In genomic region chr4:22984390-22984789, GRCh38 we compare ENCODE assay signal across 29 cellular contexts.
"Had no signal": no experiment of that assay in that cellular context is flagged by ENCODE, and none has a peak within 500 bp of the region (broad histone marks: within the 10 kb centered on the region; RNA-seq: fewer than 3 reads in every experiment).

No MANE protein-coding gene starts in this region.

- FAIRE-seq: urothelium cell line had no signal

- H3K27ac Mint-ChIP-seq: stimulated activated effector memory CD8-positive, alpha-beta T cell treated with anti-CD3 and anti-CD28 coated beads, Interleukin-12 subunit alpha, Interleukin-12 subunit beta, amount 100 ng/mL, for 72 hours; stimulated activated memory B cell treated with anti-CD40 and anti-IgM and Interleukin-4, amounts not matched to agents 10 μg/mL and 1 μg/mL and 100 μg/mL, for 72 hours; stimulated activated naive B cell treated with anti-CD40 and anti-IgM and Interleukin-4, amounts not matched to agents 10 μg/mL and 1 μg/mL and 100 μg/mL, for 72 hours; stimulated activated naive CD8-positive, alpha-beta T cell treated with anti-CD3 and anti-CD28 coated beads, Interleukin-15, amount 100 ng/mL, for 72 hours; stimulated activated naive CD8-positive, alpha-beta T cell treated with anti-CD3 and anti-CD28 coated beads, Interleukin-15, Interleukin-2, amounts not matched to agents 100 ng/mL and 50 ng/mL, for 24 hours; type B pancreatic cell had no signal

- H3K9me3 Mint-ChIP-seq: type B pancreatic cell had no signal

- H3K36me3 Mint-ChIP-seq: stimulated activated effector memory CD8-positive, alpha-beta T cell treated with anti-CD3 and anti-CD28 coated beads, Interleukin-12 subunit alpha, Interleukin-12 subunit beta, amount 100 ng/mL, for 72 hours; stimulated activated memory B cell treated with anti-CD40 and anti-IgM and Interleukin-4, amounts not matched to agents 10 μg/mL and 1 μg/mL and 100 μg/mL, for 72 hours; stimulated activated naive B cell treated with anti-CD40 and anti-IgM and Interleukin-4, amounts not matched to agents 10 μg/mL and 1 μg/mL and 100 μg/mL, for 72 hours; type B pancreatic cell had no signal

- H3K36me3 ChIP-seq: stomach, suprapubic skin, thoracic aorta, thyroid gland, tibial artery, tibial nerve, transverse colon, upper lobe of left lung, upper lobe of right lung, uterus, vagina had no signal

- ATAC-seq: stimulated activated effector memory CD8-positive, alpha-beta T cell treated with anti-CD3 and anti-CD28 coated beads, Interleukin-12 subunit alpha, Interleukin-12 subunit beta, amount 100 ng/mL, for 72 hours; stimulated activated memory B cell treated with anti-CD40 and anti-IgM and Interleukin-4, amounts not matched to agents 10 μg/mL and 1 μg/mL and 100 μg/mL, for 72 hours; stimulated activated naive B cell treated with anti-CD40 and anti-IgM and Interleukin-4, amounts not matched to agents 10 μg/mL and 1 μg/mL and 100 μg/mL, for 72 hours; stimulated activated naive CD8-positive, alpha-beta T cell treated with anti-CD3 and anti-CD28 coated beads, Interleukin-15, amount 100 ng/mL, for 72 hours; stimulated activated naive CD8-positive, alpha-beta T cell treated with anti-CD3 and anti-CD28 coated beads, Interleukin-15, Interleukin-2, amounts not matched to agents 100 U/mL and 50 U/mL, for 24 hours; upper lobe of right lung had no signal

- H3K4me3 Mint-ChIP-seq: stimulated activated effector memory CD8-positive, alpha-beta T cell treated with anti-CD3 and anti-CD28 coated beads, Interleukin-12 subunit alpha, Interleukin-12 subunit beta, amount 100 ng/mL, for 72 hours; stimulated activated memory B cell treated with anti-CD40 and anti-IgM and Interleukin-4, amounts not matched to agents 10 μg/mL and 1 μg/mL and 100 μg/mL, for 72 hours; stimulated activated naive B cell treated with anti-CD40 and anti-IgM and Interleukin-4, amounts not matched to agents 10 μg/mL and 1 μg/mL and 100 μg/mL, for 72 hours; stimulated activated naive CD8-positive, alpha-beta T cell treated with anti-CD3 and anti-CD28 coated beads, Interleukin-15, amount 100 ng/mL, for 72 hours; stimulated activated naive CD8-positive, alpha-beta T cell treated with anti-CD3 and anti-CD28 coated beads, Interleukin-15, Interleukin-2, amounts not matched to agents 100 ng/mL and 50 ng/mL, for 24 hours; type B pancreatic cell had no signal

- H3K27ac ChIP-seq: stomach, suprapubic skin, testis, thoracic aorta, thyroid gland, tibial artery, tibial nerve, transverse colon, upper lobe of left lung, upper lobe of right lung, uterus, vagina had no signal

- H3K27me3 ChIP-seq: stomach, suprapubic skin, testis, thyroid gland, tibial artery, tibial nerve, transverse colon, upper lobe of left lung, upper lobe of right lung, uterus, vagina had no signal

- H3K9me3 ChIP-seq: suprapubic skin, testis, thoracic aorta, thyroid gland, uterus, vagina had no signal

- H3K4me1 Mint-ChIP-seq: stimulated activated effector memory CD8-positive, alpha-beta T cell treated with anti-CD3 and anti-CD28 coated beads, Interleukin-12 subunit alpha, Interleukin-12 subunit beta, amount 100 ng/mL, for 72 hours; stimulated activated memory B cell treated with anti-CD40 and anti-IgM and Interleukin-4, amounts not matched to agents 10 μg/mL and 1 μg/mL and 100 μg/mL, for 72 hours; stimulated activated naive B cell treated with anti-CD40 and anti-IgM and Interleukin-4, amounts not matched to agents 10 μg/mL and 1 μg/mL and 100 μg/mL, for 72 hours; stimulated activated naive CD8-positive, alpha-beta T cell treated with anti-CD3 and anti-CD28 coated beads, Interleukin-15, amount 100 ng/mL, for 72 hours had no signal

- H3K4me1 ChIP-seq: stomach, suprapubic skin, testis, thyroid gland, tibial artery, tibial nerve, transverse colon, upper lobe of left lung, upper lobe of right lung, uterus, vagina had no signal

- H3K27me3 Mint-ChIP-seq: stimulated activated memory B cell treated with anti-CD40 and anti-IgM and Interleukin-4, amounts not matched to agents 10 μg/mL and 1 μg/mL and 100 μg/mL, for 72 hours; stimulated activated naive B cell treated with anti-CD40 and anti-IgM and Interleukin-4, amounts not matched to agents 10 μg/mL and 1 μg/mL and 100 μg/mL, for 72 hours; stimulated activated naive CD8-positive, alpha-beta T cell treated with anti-CD3 and anti-CD28 coated beads, Interleukin-15, amount 100 ng/mL, for 72 hours; stimulated activated naive CD8-positive, alpha-beta T cell treated with anti-CD3 and anti-CD28 coated beads, Interleukin-15, Interleukin-2, amounts not matched to agents 100 ng/mL and 50 ng/mL, for 24 hours; type B pancreatic cell had no signal

- H3K4me3 ChIP-seq: stomach, suprapubic skin, testis, thoracic aorta, thyroid gland, tibial artery, tibial nerve, transverse colon, upper lobe of left lung, upper lobe of right lung, uterus, vagina had no signal

- DNase-seq: stimulated activated CD4-positive, alpha-beta T cell treated with anti-CD3 and anti-CD28 coated beads, Interleukin-2, amount 100 ng/mL, for 48 hours; stimulated activated CD4-positive, alpha-beta T cell treated with anti-CD3 and anti-CD28 coated beads, Interleukin-4, amount 100 ng/mL, for 1 hour; stimulated activated CD4-positive, alpha-beta T cell treated with anti-CD3 and anti-CD28 coated beads, Interleukin-4, amount 100 ng/mL, for 24 hours; stimulated activated CD4-positive, alpha-beta T cell treated with anti-CD3 and anti-CD28 coated beads, Interleukin-4, amount 100 ng/mL, for 4 hours; stimulated activated CD8-positive, alpha-beta memory T cell treated with anti-CD3 and anti-CD28 coated beads, Interleukin-4, amount 100 ng/mL, for 48 hours; stimulated activated naive B cell treated with anti-CD40 and anti-IgM and Interleukin-4, amounts not matched to agents 10 μg/mL and 1 μg/mL and 100 μg/mL, for 72 hours; stimulated activated naive CD4-positive, alpha-beta T cell; stimulated activated naive CD4-positive, alpha-beta T cell treated with Interleukin-2 at 50 U/mL for 16 hours; stimulated activated naive CD8-positive, alpha-beta T cell treated with anti-CD3 and anti-CD28 coated beads, Interleukin-15, amount 100 ng/mL, for 72 hours; stimulated activated naive CD8-positive, alpha-beta T cell treated with anti-CD3 and anti-CD28 coated beads, Interleukin-15, Interleukin-2, amounts not matched to agents 100 U/mL and 50 U/mL, for 24 hours; stomach; substantia nigra; testis; thyroid gland; tibial artery; transverse colon; trophoblast cell; upper lobe of left lung; upper lobe of right lung; uterus had no signal
